ENCODE assay signal across 1 cellular context in the genomic region with DNA sequence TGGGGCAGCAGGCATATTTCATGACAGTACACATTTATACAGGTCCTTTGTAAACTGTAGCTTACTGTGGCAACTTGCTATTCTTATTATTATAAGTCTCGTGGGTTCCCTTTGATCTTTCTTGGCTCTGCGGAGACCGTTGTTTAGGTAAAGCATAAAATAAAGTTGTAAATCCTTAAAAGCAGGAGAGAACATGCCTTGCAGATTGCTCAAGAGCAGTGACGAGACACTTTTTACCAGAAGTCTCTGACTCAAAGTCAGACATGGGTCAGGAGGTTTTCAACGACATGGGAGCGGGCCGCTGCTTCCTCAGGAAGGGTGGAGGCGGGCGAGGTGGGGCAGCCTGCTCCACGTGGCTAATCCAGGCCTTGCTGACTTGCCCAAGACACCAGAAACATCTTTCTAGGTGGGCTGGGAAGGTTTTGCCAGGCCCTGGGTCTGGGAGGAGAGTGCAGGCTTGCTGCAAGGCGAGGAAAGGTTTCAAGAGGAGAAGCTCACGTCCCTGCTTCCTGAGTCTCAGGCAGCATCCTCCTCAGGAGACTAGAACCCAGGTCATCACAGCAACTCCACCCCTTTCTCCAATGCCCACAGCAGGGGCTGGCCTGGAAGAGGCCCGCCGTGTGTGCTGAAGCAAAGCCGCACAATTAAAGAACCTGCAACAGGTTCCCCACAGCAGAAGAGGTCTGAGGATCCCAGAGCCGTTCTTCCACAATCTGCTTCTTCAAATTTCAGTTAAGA.
A peak's percentile ranks its signal among the peaks of the same experiment; 100 is the strongest.
TF ChIP-seq lines count a peak whose summit lies in the region.

No MANE protein-coding gene starts in this region.

TF ChIP-seq in K562, 482 proteins besides CTCF, POLR2A, EP300 and RAD21 (continued from another document and continues in another):
- TF ChIP-seq POLR2AphosphoS2 (IDR thresholded peaks at IDR 0.05; ENCODE audit: low read length) (no peak), HMGN3 (IDR thresholded peaks at IDR 0.05; ENCODE audit: borderline replicate concordance, extremely low read depth, insufficient read length, low read depth, low read length) (no peak), SIRT6 (IDR thresholded peaks at IDR 0.05; ENCODE audit: low read depth, low read length) (no peak), NCOR1 (IDR thresholded peaks at IDR 0.05) (peak; percentile 48; the same call in 1 of the 2 replicates), CAMTA2 (CRISPR knock-in tag; conservative IDR thresholded peaks at IDR 0.05) (no peak), BCOR (IDR thresholded peaks at IDR 0.05) (no peak), TCFL5 (CRISPR knock-in tag; conservative IDR thresholded peaks at IDR 0.05) (no peak), TEAD1 (CRISPR knock-in tag; IDR thresholded peaks at IDR 0.05) (0 out of 4 replicates have a peak, but pooled peaks of 1 of the 2 experiments have one; percentile 40), DPF2 (IDR thresholded peaks at IDR 0.05) (peak; percentile 83), NFIC (IDR thresholded peaks at IDR 0.05) (no peak), SAFB (IDR thresholded peaks at IDR 0.05; ENCODE audit: borderline replicate concordance, low read depth, low read length) (no peak), CBX3 (IDR thresholded peaks at IDR 0.05; ENCODE audit: borderline replicate concordance in 1 of 2, low read length in 2 of 2) (peak in 1 of 2 experiments; percentile 18; a peak in 1 of 3 replicates), PRPF4 (IDR thresholded peaks at IDR 0.05; ENCODE audit: insufficient read depth, low read depth, low read length, poor library complexity, severe bottlenecking) (no peak), ZNF124 (CRISPR knock-in tag; IDR thresholded peaks at IDR 0.05) (no peak), NELFE (IDR thresholded peaks at IDR 0.05; ENCODE audit: insufficient read depth, insufficient read length) (no peak), RAD51 (IDR thresholded peaks at IDR 0.05; ENCODE audit: borderline replicate concordance, low read depth) (peak; percentile 44; the same call in 1 of the 2 replicates), NR1H2 (CRISPR knock-in tag; IDR thresholded peaks at IDR 0.05) (no peak)
- TF ChIP-seq, protein P1, sequence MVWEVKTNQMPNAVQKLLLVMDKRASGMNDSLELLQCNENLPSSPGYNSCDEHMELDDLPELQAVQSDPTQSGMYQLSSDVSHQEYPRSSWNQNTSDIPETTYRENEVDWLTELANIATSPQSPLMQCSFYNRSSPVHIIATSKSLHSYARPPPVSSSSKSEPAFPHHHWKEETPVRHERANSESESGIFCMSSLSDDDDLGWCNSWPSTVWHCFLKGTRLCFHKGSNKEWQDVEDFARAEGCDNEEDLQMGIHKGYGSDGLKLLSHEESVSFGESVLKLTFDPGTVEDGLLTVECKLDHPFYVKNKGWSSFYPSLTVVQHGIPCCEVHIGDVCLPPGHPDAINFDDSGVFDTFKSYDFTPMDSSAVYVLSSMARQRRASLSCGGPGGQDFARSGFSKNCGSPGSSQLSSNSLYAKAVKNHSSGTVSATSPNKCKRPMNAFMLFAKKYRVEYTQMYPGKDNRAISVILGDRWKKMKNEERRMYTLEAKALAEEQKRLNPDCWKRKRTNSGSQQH (CRISPR knock-in tag; IDR thresholded peaks at IDR 0.05) = no peak
- TF ChIP-seq, protein P2, sequence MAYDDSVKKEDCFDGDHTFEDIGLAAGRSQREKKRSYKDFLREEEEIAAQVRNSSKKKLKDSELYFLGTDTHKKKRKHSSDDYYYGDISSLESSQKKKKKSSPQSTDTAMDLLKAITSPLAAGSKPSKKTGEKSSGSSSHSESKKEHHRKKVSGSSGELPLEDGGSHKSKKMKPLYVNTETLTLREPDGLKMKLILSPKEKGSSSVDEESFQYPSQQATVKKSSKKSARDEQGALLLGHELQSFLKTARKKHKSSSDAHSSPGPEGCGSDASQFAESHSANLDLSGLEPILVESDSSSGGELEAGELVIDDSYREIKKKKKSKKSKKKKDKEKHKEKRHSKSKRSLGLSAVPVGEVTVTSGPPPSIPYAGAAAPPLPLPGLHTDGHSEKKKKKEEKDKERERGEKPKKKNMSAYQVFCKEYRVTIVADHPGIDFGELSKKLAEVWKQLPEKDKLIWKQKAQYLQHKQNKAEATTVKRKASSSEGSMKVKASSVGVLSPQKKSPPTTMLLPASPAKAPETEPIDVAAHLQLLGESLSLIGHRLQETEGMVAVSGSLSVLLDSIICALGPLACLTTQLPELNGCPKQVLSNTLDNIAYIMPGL (CRISPR knock-in tag; IDR thresholded peaks at IDR 0.05) = no peak
- TF ChIP-seq, protein P3, sequence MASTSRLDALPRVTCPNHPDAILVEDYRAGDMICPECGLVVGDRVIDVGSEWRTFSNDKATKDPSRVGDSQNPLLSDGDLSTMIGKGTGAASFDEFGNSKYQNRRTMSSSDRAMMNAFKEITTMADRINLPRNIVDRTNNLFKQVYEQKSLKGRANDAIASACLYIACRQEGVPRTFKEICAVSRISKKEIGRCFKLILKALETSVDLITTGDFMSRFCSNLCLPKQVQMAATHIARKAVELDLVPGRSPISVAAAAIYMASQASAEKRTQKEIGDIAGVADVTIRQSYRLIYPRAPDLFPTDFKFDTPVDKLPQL (IDR thresholded peaks at IDR 0.05; ENCODE audit: extremely low read depth, insufficient read length) = no peak
- TF ChIP-seq, protein P4, sequence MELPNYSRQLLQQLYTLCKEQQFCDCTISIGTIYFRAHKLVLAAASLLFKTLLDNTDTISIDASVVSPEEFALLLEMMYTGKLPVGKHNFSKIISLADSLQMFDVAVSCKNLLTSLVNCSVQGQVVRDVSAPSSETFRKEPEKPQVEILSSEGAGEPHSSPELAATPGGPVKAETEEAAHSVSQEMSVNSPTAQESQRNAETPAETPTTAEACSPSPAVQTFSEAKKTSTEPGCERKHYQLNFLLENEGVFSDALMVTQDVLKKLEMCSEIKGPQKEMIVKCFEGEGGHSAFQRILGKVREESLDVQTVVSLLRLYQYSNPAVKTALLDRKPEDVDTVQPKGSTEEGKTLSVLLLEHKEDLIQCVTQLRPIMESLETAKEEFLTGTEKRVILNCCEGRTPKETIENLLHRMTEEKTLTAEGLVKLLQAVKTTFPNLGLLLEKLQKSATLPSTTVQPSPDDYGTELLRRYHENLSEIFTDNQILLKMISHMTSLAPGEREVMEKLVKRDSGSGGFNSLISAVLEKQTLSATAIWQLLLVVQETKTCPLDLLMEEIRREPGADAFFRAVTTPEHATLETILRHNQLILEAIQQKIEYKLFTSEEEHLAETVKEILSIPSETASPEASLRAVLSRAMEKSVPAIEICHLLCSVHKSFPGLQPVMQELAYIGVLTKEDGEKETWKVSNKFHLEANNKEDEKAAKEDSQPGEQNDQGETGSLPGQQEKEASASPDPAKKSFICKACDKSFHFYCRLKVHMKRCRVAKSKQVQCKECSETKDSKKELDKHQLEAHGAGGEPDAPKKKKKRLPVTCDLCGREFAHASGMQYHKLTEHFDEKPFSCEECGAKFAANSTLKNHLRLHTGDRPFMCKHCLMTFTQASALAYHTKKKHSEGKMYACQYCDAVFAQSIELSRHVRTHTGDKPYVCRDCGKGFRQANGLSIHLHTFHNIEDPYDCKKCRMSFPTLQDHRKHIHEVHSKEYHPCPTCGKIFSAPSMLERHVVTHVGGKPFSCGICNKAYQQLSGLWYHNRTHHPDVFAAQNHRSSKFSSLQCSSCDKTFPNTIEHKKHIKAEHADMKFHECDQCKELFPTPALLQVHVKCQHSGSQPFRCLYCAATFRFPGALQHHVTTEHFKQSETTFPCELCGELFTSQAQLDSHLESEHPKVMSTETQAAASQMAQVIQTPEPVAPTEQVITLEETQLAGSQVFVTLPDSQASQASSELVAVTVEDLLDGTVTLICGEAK (IDR thresholded peaks at IDR 0.05) = peak; percentile 92
- TF ChIP-seq, protein P4 (CRISPR knock-in tag; IDR thresholded peaks at IDR 0.05) = peak; percentile 70; the same call in 1 of the 2 replicates
- TF ChIP-seq, protein P5, sequence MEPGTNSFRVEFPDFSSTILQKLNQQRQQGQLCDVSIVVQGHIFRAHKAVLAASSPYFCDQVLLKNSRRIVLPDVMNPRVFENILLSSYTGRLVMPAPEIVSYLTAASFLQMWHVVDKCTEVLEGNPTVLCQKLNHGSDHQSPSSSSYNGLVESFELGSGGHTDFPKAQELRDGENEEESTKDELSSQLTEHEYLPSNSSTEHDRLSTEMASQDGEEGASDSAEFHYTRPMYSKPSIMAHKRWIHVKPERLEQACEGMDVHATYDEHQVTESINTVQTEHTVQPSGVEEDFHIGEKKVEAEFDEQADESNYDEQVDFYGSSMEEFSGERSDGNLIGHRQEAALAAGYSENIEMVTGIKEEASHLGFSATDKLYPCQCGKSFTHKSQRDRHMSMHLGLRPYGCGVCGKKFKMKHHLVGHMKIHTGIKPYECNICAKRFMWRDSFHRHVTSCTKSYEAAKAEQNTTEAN (CRISPR knock-in tag; IDR thresholded peaks at IDR 0.05) = no peak
- TF ChIP-seq, protein P6, sequence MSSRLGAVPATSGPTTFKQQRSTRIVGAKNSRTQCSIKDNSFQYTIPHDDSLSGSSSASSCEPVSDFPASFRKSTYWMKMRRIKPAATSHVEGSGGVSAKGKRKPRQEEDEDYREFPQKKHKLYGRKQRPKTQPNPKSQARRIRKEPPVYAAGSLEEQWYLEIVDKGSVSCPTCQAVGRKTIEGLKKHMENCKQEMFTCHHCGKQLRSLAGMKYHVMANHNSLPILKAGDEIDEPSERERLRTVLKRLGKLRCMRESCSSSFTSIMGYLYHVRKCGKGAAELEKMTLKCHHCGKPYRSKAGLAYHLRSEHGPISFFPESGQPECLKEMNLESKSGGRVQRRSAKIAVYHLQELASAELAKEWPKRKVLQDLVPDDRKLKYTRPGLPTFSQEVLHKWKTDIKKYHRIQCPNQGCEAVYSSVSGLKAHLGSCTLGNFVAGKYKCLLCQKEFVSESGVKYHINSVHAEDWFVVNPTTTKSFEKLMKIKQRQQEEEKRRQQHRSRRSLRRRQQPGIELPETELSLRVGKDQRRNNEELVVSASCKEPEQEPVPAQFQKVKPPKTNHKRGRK (tag; IDR thresholded peaks at IDR 0.05) = no peak
- TF ChIP-seq, protein P7, sequence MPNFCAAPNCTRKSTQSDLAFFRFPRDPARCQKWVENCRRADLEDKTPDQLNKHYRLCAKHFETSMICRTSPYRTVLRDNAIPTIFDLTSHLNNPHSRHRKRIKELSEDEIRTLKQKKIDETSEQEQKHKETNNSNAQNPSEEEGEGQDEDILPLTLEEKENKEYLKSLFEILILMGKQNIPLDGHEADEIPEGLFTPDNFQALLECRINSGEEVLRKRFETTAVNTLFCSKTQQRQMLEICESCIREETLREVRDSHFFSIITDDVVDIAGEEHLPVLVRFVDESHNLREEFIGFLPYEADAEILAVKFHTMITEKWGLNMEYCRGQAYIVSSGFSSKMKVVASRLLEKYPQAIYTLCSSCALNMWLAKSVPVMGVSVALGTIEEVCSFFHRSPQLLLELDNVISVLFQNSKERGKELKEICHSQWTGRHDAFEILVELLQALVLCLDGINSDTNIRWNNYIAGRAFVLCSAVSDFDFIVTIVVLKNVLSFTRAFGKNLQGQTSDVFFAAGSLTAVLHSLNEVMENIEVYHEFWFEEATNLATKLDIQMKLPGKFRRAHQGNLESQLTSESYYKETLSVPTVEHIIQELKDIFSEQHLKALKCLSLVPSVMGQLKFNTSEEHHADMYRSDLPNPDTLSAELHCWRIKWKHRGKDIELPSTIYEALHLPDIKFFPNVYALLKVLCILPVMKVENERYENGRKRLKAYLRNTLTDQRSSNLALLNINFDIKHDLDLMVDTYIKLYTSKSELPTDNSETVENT (CRISPR knock-in tag; IDR thresholded peaks at IDR 0.05) = 0 out of 2 replicates have a peak, but pooled peaks have one; percentile 40
- TF ChIP-seq, protein P8, sequence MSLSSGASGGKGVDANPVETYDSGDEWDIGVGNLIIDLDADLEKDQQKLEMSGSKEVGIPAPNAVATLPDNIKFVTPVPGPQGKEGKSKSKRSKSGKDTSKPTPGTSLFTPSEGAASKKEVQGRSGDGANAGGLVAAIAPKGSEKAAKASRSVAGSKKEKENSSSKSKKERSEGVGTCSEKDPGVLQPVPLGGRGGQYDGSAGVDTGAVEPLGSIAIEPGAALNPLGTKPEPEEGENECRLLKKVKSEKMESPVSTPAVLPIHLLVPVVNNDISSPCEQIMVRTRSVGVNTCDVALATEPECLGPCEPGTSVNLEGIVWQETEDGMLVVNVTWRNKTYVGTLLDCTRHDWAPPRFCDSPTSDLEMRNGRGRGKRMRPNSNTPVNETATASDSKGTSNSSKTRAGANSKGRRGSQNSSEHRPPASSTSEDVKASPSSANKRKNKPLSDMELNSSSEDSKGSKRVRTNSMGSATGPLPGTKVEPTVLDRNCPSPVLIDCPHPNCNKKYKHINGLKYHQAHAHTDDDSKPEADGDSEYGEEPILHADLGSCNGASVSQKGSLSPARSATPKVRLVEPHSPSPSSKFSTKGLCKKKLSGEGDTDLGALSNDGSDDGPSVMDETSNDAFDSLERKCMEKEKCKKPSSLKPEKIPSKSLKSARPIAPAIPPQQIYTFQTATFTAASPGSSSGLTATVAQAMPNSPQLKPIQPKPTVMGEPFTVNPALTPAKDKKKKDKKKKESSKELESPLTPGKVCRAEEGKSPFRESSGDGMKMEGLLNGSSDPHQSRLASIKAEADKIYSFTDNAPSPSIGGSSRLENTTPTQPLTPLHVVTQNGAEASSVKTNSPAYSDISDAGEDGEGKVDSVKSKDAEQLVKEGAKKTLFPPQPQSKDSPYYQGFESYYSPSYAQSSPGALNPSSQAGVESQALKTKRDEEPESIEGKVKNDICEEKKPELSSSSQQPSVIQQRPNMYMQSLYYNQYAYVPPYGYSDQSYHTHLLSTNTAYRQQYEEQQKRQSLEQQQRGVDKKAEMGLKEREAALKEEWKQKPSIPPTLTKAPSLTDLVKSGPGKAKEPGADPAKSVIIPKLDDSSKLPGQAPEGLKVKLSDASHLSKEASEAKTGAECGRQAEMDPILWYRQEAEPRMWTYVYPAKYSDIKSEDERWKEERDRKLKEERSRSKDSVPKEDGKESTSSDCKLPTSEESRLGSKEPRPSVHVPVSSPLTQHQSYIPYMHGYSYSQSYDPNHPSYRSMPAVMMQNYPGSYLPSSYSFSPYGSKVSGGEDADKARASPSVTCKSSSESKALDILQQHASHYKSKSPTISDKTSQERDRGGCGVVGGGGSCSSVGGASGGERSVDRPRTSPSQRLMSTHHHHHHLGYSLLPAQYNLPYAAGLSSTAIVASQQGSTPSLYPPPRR (CRISPR knock-in tag; IDR thresholded peaks at IDR 0.05; ENCODE audit: borderline replicate concordance) = no peak
